Comparison of ENCODE assay signal across 6 cellular contexts in the genomic region with DNA sequence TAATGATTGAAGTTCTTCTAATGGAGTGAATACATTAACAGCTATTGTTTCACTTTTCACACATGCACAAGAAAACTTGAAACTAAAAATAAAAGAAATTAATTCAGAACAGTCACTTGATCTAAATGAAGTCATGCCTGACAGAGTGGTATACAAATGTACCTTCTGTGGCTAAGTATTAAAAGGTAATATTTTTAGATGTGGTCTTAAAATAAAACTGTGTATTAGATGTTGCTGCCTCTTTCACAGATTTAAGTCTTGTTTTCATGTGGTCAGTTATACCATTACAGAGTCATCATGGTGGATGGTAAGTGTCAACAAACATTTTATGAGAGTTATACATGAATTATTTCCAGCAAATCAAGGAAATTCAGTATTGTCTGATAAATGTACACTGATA.
"Had no signal": no experiment of that assay in that cellular context is flagged by ENCODE, and none has a peak within 500 bp of the region (broad histone marks: within the 10 kb centered on the region; RNA-seq: fewer than 3 reads in every experiment).

No MANE protein-coding gene starts in this region.

- H3K27ac Mint-ChIP-seq: GM23338, H9 had no signal

- H3K9me3 Mint-ChIP-seq: GM23338, H9 had no signal

- DNase-seq: H9, HCEC 1CT, IMR-90, KG1 had no signal

- H2AFZ ChIP-seq: GM23338 had no signal

- H3K4me3 Mint-ChIP-seq: GM23338, H9 had no signal

- H3K4me3 ChIP-seq: GM23338, K562 had no signal

- H3K4me2 ChIP-seq: GM23338 had no signal

- ATAC-seq: GM23338, K562 had no signal
